In the genomic region with DNA sequence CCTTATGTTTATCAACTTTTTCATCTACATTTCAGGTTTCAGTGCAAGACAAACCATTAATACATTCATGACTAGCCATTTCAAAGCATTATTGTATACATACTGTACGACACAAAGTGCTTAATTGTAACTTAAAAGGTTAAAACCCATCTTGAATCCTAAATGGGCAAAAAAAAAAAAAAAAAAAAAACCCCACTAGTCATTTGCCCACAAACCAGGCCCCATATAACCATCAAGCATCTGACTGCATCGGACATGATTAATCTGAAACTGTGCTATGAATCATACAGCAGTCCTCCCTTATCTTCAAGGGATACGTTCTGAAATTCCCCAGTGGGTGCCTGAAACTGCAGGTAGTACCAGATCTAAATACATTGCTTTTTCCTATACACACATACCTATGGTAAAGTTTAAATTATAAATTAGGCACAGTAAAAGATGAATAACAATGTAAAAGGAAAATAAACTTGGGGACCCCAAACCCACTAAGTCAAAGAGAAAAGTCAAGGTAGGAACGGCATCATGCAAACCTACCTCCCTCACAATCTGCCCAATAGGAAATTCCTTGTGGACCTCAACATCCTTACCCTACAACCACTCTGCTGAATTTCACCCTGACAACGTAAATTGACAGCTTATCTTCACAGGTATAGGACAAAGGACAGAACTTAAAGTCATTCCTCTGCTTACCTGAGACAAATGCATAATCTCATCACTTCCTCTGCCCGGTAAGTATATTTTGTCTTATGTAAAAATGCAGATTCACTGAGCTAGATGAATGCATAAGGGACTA, we compare ENCODE assay signal across 9 cellular contexts. TPM values are rescaled to one million over a fixed set of nuclear protein-coding genes. Genes with fewer than 3 reads are reported as not detected.
DNase-seq lines count a peak whose midpoint lies in the region; ATAC-seq and TF ChIP-seq lines count a peak whose summit lies in the region.
"Had no signal": no experiment of that assay in that cellular context is flagged by ENCODE, and none has a peak within 500 bp of the region (broad histone marks: within the 10 kb centered on the region; RNA-seq: fewer than 3 reads in every experiment).

No MANE protein-coding gene starts in this region.

- intact Hi-C loops in activated CD8-positive, alpha-beta T cell treated with anti-CD3 and anti-CD28 coated beads for 36 hours (cut with micrococcal nuclease): no loop called here
- intact Hi-C loops in natural killer cell (cut with micrococcal nuclease): no loop called here
- intact Hi-C loops in activated T-helper 1 cell treated with anti-CD3 and anti-CD28 coated beads, Interleukin-12 subunit alpha, Interleukin-12 subunit beta, Interleukin-2, Interleukin-4 antibody, amounts not matched to agents 30 ng/mL and 10 ng/mL and 1 ng/mL, durations not matched to agents 14 hours and 24 hours and 36 hours (cut with micrococcal nuclease): loop anchor here (1.0 to 5.0 kb wide), 5 partner anchors 14 to 106 kb away; a partner anchor contains a TSS
- intact Hi-C loops in upper lobe of right lung (cut with DNase I): no loop called here

- peaks cover 69% of the 10 kb centered on the region for H3K4me1 Mint-ChIP-seq in activated CD8-positive, alpha-beta T cell treated with anti-CD3 and anti-CD28 coated beads for 36 hours (ENCODE audit: low read depth)
- H3K4me1 Mint-ChIP-seq in natural killer cell: peaks cover 55 to 66% of the 10 kb centered on the region in 2 donors
- H3K4me1 Mint-ChIP-seq in activated T-helper 1 cell treated with anti-CD3 and anti-CD28 coated beads, Interleukin-12 subunit alpha, Interleukin-12 subunit beta, Interleukin-2, Interleukin-4 antibody, amounts not matched to agents 30 ng/mL and 10 ng/mL and 1 ng/mL, durations not matched to agents 14 hours and 24 hours and 36 hours (ENCODE audit: low read depth): peaks cover 62% of the 10 kb centered on the region

- CTCF ChIA-PET in activated CD8-positive, alpha-beta T cell treated with anti-CD3 and anti-CD28 coated beads for 36 hours (lab: Charles Lee): interaction anchor here (0.7 to 1.4 kb wide), 4 partner anchors 25 to 157 kb away, joined by 3 to 4 read pairs (median 4); no protein-coding TSS in a partner anchor

- no peaks in the 10 kb centered on the region for H3K9me3 Mint-ChIP-seq in activated CD8-positive, alpha-beta T cell treated with anti-CD3 and anti-CD28 coated beads for 36 hours
- H3K9me3 Mint-ChIP-seq in natural killer cell: no peaks in the 10 kb centered on the region
- no peaks in the 10 kb centered on the region for H3K9me3 Mint-ChIP-seq in activated T-helper 1 cell treated with anti-CD3 and anti-CD28 coated beads, Interleukin-12 subunit alpha, Interleukin-12 subunit beta, Interleukin-2, Interleukin-4 antibody, amounts not matched to agents 30 ng/mL and 10 ng/mL and 1 ng/mL, durations not matched to agents 14 hours and 24 hours and 36 hours

- H3K4me1 ChIP-seq in right atrium auricular region (peaks cover 0 to 35% of the 10 kb centered on the region in 2 donors), upper lobe of right lung (peaks cover 75% of the 10 kb centered on the region)

- no peaks in the 10 kb centered on the region for H3K27me3 ChIP-seq in right atrium auricular region
- H3K27me3 ChIP-seq in upper lobe of right lung: no peaks in the 10 kb centered on the region

- no peaks in the 10 kb centered on the region for H3K9me3 ChIP-seq in right atrium auricular region
- H3K9me3 ChIP-seq in upper lobe of right lung: no peaks in the 10 kb centered on the region

- no peak for TF ChIP-seq CTCF in activated CD8-positive, alpha-beta T cell treated with anti-CD3 and anti-CD28 coated beads for 36 hours (IDR thresholded peaks at IDR 0.05)
- no peak for TF ChIP-seq CTCF in natural killer cell (IDR thresholded peaks at IDR 0.05)
- TF ChIP-seq CTCF in right atrium auricular region (IDR thresholded peaks at IDR 0.05): no peak
- TF ChIP-seq CTCF in upper lobe of right lung (IDR thresholded peaks at IDR 0.05): no peak

- ATAC-seq in HG03159 (IDR thresholded peaks at IDR 0.05; ENCODE audit: unreplicated experiment) (peak; percentile 67), natural killer cell (peak; percentile 54 to 79 (median 71)), upper lobe of right lung (no peak)
- peak; percentile 89 for ATAC-seq in activated CD8-positive, alpha-beta T cell treated with anti-CD3 and anti-CD28 coated beads for 36 hours

- H3K36me3 Mint-ChIP-seq in activated CD8-positive, alpha-beta T cell treated with anti-CD3 and anti-CD28 coated beads for 36 hours (ENCODE audit: low read depth): peaks cover 6% of the 10 kb centered on the region
- H3K36me3 Mint-ChIP-seq in natural killer cell: no peaks in the 10 kb centered on the region
- H3K36me3 Mint-ChIP-seq in activated T-helper 1 cell treated with anti-CD3 and anti-CD28 coated beads, Interleukin-12 subunit alpha, Interleukin-12 subunit beta, Interleukin-2, Interleukin-4 antibody, amounts not matched to agents 30 ng/mL and 10 ng/mL and 1 ng/mL, durations not matched to agents 14 hours and 24 hours and 36 hours (ENCODE audit: low read depth): peaks cover 4% of the 10 kb centered on the region

- H3K36me3 ChIP-seq in right atrium auricular region (no peaks in the 10 kb centered on the region), upper lobe of right lung (no peaks in the 10 kb centered on the region)

- H3K27me3 Mint-ChIP-seq in activated CD8-positive, alpha-beta T cell treated with anti-CD3 and anti-CD28 coated beads for 36 hours: no peaks in the 10 kb centered on the region
- H3K27me3 Mint-ChIP-seq in natural killer cell (ENCODE audit: low read depth in 2 of 2): no peaks in the 10 kb centered on the region
- H3K27me3 Mint-ChIP-seq in activated T-helper 1 cell treated with anti-CD3 and anti-CD28 coated beads, Interleukin-12 subunit alpha, Interleukin-12 subunit beta, Interleukin-2, Interleukin-4 antibody, amounts not matched to agents 30 ng/mL and 10 ng/mL and 1 ng/mL, durations not matched to agents 14 hours and 24 hours and 36 hours (ENCODE audit: insufficient read depth): no peaks in the 10 kb centered on the region

- peak overlapping the region; percentile 82 for H3K27ac Mint-ChIP-seq in activated CD8-positive, alpha-beta T cell treated with anti-CD3 and anti-CD28 coated beads for 36 hours
- H3K27ac Mint-ChIP-seq in natural killer cell: peak overlapping the region; percentile 6 to 17
- H3K27ac Mint-ChIP-seq in activated T-helper 1 cell treated with anti-CD3 and anti-CD28 coated beads, Interleukin-12 subunit alpha, Interleukin-12 subunit beta, Interleukin-2, Interleukin-4 antibody, amounts not matched to agents 30 ng/mL and 10 ng/mL and 1 ng/mL, durations not matched to agents 14 hours and 24 hours and 36 hours: no peak overlapping the region

- POLR2A ChIA-PET in activated CD8-positive, alpha-beta T cell treated with anti-CD3 and anti-CD28 coated beads for 36 hours (lab: Charles Lee): interaction anchor here (0.8 to 1.0 kb wide), 3 partner anchors 102 to 124 kb away, joined by 3 to 4 read pairs (median 3); no protein-coding TSS in a partner anchor

- H3K4me3 ChIP-seq in right atrium auricular region: no peak overlapping the region
- H3K4me3 ChIP-seq in upper lobe of right lung: no peak overlapping the region

- no peak overlapping the region for H3K27ac ChIP-seq in right atrium auricular region
- no peak overlapping the region for H3K27ac ChIP-seq in upper lobe of right lung

- peak overlapping the region; percentile 47 for H3K4me3 Mint-ChIP-seq in activated CD8-positive, alpha-beta T cell treated with anti-CD3 and anti-CD28 coated beads for 36 hours
- H3K4me3 Mint-ChIP-seq in natural killer cell: peak overlapping the region; percentile 22
- H3K4me3 Mint-ChIP-seq in activated T-helper 1 cell treated with anti-CD3 and anti-CD28 coated beads, Interleukin-12 subunit alpha, Interleukin-12 subunit beta, Interleukin-2, Interleukin-4 antibody, amounts not matched to agents 30 ng/mL and 10 ng/mL and 1 ng/mL, durations not matched to agents 14 hours and 24 hours and 36 hours: no peak overlapping the region

- DNase-seq in stimulated activated CD4-positive, alpha-beta T cell treated with anti-CD3 and anti-CD28 coated beads, Interleukin-15, amount 100 ng/mL, for 24 hours: peak; percentile 47
- no peak for DNase-seq in stimulated activated CD4-positive, alpha-beta T cell treated with anti-CD3 and anti-CD28 coated beads, Interleukin-12 subunit alpha, Interleukin-12 subunit beta, amount 100 ng/mL, for 4 hours
- DNase-seq in activated CD8-positive, alpha-beta T cell treated with anti-CD3 and anti-CD28 coated beads for 36 hours: peak; percentile 60
- DNase-seq in natural killer cell (no peak), right atrium auricular region (ENCODE audit: low spot score) (no peak), upper lobe of right lung (no peak)
- DNase-seq in activated T-helper 1 cell treated with anti-CD3 and anti-CD28 coated beads, Interleukin-12 subunit alpha, Interleukin-12 subunit beta, Interleukin-2, Interleukin-4 antibody, amounts not matched to agents 30 ng/mL and 10 ng/mL and 1 ng/mL, durations not matched to agents 14 hours and 24 hours and 36 hours (ENCODE audit: low spot score): no peak
- DNase-seq: right cardiac atrium had no signal

RNA-seq across cellular contexts. Expression of a gene that starts 14.3 kb away (rescaled TPM):
- total RNA-seq in activated CD8-positive, alpha-beta T cell treated with anti-CD3 and anti-CD28 coated beads for 36 hours: 10 to 100 TPM; 16.5 to 16.8 TPM
- total RNA-seq in natural killer cell: 10 to 100 TPM; 15.5 to 29.1 (median 28.6) TPM
- 10 to 100 TPM; 17.7 to 24.4 TPM for total RNA-seq in right atrium auricular region
- total RNA-seq in activated T-helper 1 cell treated with anti-CD3 and anti-CD28 coated beads, Interleukin-12 subunit alpha, Interleukin-12 subunit beta, Interleukin-2, Interleukin-4 antibody, amounts not matched to agents 30 ng/mL and 10 ng/mL and 1 ng/mL, durations not matched to agents 14 hours and 24 hours and 36 hours: 38.9 and 39.3 TPM in 2 replicates
- total RNA-seq in upper lobe of right lung: 46.1 TPM

Comparison
In these comparisons a context has a peak if more than half of its experiments do, and no peak if none do; other contexts are left out.
1. DNase-seq: peak in stimulated activated CD4-positive, alpha-beta T cell treated with anti-CD3 and anti-CD28 coated beads, Interleukin-15, amount 100 ng/mL, for 24 hours (single experiment) and activated CD8-positive, alpha-beta T cell treated with anti-CD3 and anti-CD28 coated beads for 36 hours (single experiment); none in stimulated activated CD4-positive, alpha-beta T cell treated with anti-CD3 and anti-CD28 coated beads, Interleukin-12 subunit alpha, Interleukin-12 subunit beta, amount 100 ng/mL, for 4 hours (single experiment), natural killer cell (single experiment), right atrium auricular region (single experiment), activated T-helper 1 cell treated with anti-CD3 and anti-CD28 coated beads, Interleukin-12 subunit alpha, Interleukin-12 subunit beta, Interleukin-2, Interleukin-4 antibody, amounts not matched to agents 30 ng/mL and 10 ng/mL and 1 ng/mL, durations not matched to agents 14 hours and 24 hours and 36 hours (single experiment) and upper lobe of right lung (single experiment).